In genomic region chr5:1974501-1975405, GRCh38 we compare ENCODE assay signal across 18 cellular contexts.
DNase-seq lines count a peak whose midpoint lies in the region; ATAC-seq and TF ChIP-seq lines count a peak whose summit lies in the region.
"Had no signal": no experiment of that assay in that cellular context is flagged by ENCODE, and none has a peak within 500 bp of the region (broad histone marks: within the 10 kb centered on the region; RNA-seq: fewer than 3 reads in every experiment).

No MANE protein-coding gene starts in this region.

- peak overlapping the region; percentile 13; the same call in 1 of the 2 replicates for H3K4me3 ChIP-seq in Jurkat, Clone E6-1 (ENCODE audit: low read length)
- H3K4me3 ChIP-seq in esophagus squamous epithelium: no peak overlapping the region
- H3K4me3 ChIP-seq: Peyer's patch had no signal

- intact Hi-C loops in MCF 10A (cut with micrococcal nuclease): no loop called here
- intact Hi-C loops in esophagus squamous epithelium (cut with DNase I): no loop called here

- DNase-seq in Jurkat, Clone E6-1 (ENCODE audit: low read depth, low spot score): peak; percentile 50
- peak; percentile 56 for DNase-seq in MCF 10A (ENCODE audit: unreplicated experiment)
- DNase-seq in esophagus squamous epithelium (lab: John Stamatoyannopoulos, UW): no peak
- DNase-seq in osteocyte (ENCODE audit: extremely low spot score, unreplicated experiment): peak; percentile 57
- DNase-seq in glomerular visceral epithelial cell (ENCODE audit: extremely low spot score): no peak
- no peak for DNase-seq in GM10266 (ENCODE audit: extremely low spot score)
- DNase-seq in NCI-H748 treated with DMSO at 0.1 percent for 48 hours (lab: John Stamatoyannopoulos, UW): no peak
- DNase-seq: DMS79; Karpas-422; MM.1S; NCI-H1436 treated with DMSO at 0.1 percent for 48 hours; NCI-H446; NCI-H526 treated with DMSO at 0.1 percent for 48 hours; NK-92 treated with Interleukin-12 subunit alpha and Interleukin-12 subunit beta, amount 100 ng/mL, for 24 hours; Peyer's patch; SK-N-SH had no signal

- H3K27me3 Mint-ChIP-seq in MCF 10A (ENCODE audit: insufficient read depth, unreplicated experiment) (no peaks in the 10 kb centered on the region), osteocyte (ENCODE audit: unreplicated experiment) (peaks cover 2% of the 10 kb centered on the region)

- no peaks in the 10 kb centered on the region for H3K9me3 ChIP-seq in esophagus squamous epithelium
- H3K9me3 ChIP-seq: Peyer's patch, SK-N-SH had no signal

- TF ChIP-seq POLR2A in esophagus squamous epithelium (IDR thresholded peaks at IDR 0.05): no peak

- peak overlapping the region in 3 of 4 donors; percentile 68 to 82 (median 78) for H3K27ac ChIP-seq in esophagus squamous epithelium
- H3K27ac ChIP-seq: C4-2B, Peyer's patch had no signal

- H3K4me3 Mint-ChIP-seq in MCF 10A (ENCODE audit: unreplicated experiment) (peak overlapping the region; percentile 66), osteocyte (ENCODE audit: unreplicated experiment) (no peak overlapping the region)

- peaks cover 33% of the 10 kb centered on the region for H3K4me1 Mint-ChIP-seq in MCF 10A (ENCODE audit: insufficient read depth, unreplicated experiment)
- no peaks in the 10 kb centered on the region for H3K4me1 Mint-ChIP-seq in osteocyte (ENCODE audit: unreplicated experiment)

- H3K27ac Mint-ChIP-seq in MCF 10A (ENCODE audit: low read depth, unreplicated experiment) (peak overlapping the region; percentile 75), osteocyte (ENCODE audit: unreplicated experiment) (no peak overlapping the region)

- H3K36me3 Mint-ChIP-seq in MCF 10A (ENCODE audit: insufficient read depth, unreplicated experiment) (peaks cover 21% of the 10 kb centered on the region), osteocyte (ENCODE audit: unreplicated experiment) (no peaks in the 10 kb centered on the region)

- no peak for TF ChIP-seq CTCF in MCF 10A (IDR thresholded peaks at IDR 0.05; ENCODE audit: unreplicated experiment)
- no peak for TF ChIP-seq CTCF in esophagus squamous epithelium (IDR thresholded peaks at IDR 0.05)
- TF ChIP-seq CTCF in osteocyte (IDR thresholded peaks at IDR 0.05): no peak
- no peak for TF ChIP-seq CTCF in GM10266 (IDR thresholded peaks at IDR 0.05; ENCODE audit: control insufficient read depth, insufficient read depth, low read depth, missing control alignments)

- WGBS in esophagus squamous epithelium, 2 donors: 49 to 71% methylated on average over 9 to 14 of the region's 18 CpGs

- no TSS peak for BruUV-seq in MCF 10A (replicated peaks; lab: Mats Ljungman, UMichigan)

- H3K27me3 ChIP-seq in esophagus squamous epithelium: no peaks in the 10 kb centered on the region
- H3K27me3 ChIP-seq: Peyer's patch had no signal

- peaks cover 5 to 41% (median 7%) of the 10 kb centered on the region in 3 donors for H3K4me1 ChIP-seq in esophagus squamous epithelium
- H3K4me1 ChIP-seq: Peyer's patch had no signal

- ATAC-seq in HG03571 (IDR thresholded peaks at IDR 0.05; ENCODE audit: unreplicated experiment): no peak

- H3K9me3 Mint-ChIP-seq in MCF 10A (ENCODE audit: unreplicated experiment): peaks cover 5% of the 10 kb centered on the region
- peaks cover 9% of the 10 kb centered on the region for H3K9me3 Mint-ChIP-seq in osteocyte (ENCODE audit: unreplicated experiment)

- CTCF ChIA-PET in MCF 10A (lab: Yijun Ruan, JAX): interaction anchor here (0.7 to 1.4 kb wide), 7 partner anchors 23 to 1583 kb away, joined by 3 to 4 read pairs (median 3); no protein-coding TSS in a partner anchor

- H3K36me3 ChIP-seq in esophagus squamous epithelium: no peaks in the 10 kb centered on the region
- H3K36me3 ChIP-seq: Peyer's patch had no signal

- POLR2A ChIA-PET in MCF 10A (lab: Yijun Ruan, JAX): interaction anchor here (0.5 to 6.5 kb wide), 18 partner anchors 8 to 778 kb away, joined by 3 to 136 read pairs (median 4); partner anchors contain the start of genes IRX4 and NDUFS6

Comparison
In these comparisons a context has a peak if more than half of its experiments do, and no peak if none do; other contexts are left out.
1. DNase-seq: peak in Jurkat, Clone E6-1 (single experiment), MCF 10A (single experiment) and osteocyte (single experiment); none in esophagus squamous epithelium (single experiment), glomerular visceral epithelial cell (single experiment), GM10266 (single experiment) and NCI-H748 treated with DMSO at 0.1 percent for 48 hours (single experiment).